Comparison of ENCODE assay signal across 7 cellular contexts in the genomic region with DNA sequence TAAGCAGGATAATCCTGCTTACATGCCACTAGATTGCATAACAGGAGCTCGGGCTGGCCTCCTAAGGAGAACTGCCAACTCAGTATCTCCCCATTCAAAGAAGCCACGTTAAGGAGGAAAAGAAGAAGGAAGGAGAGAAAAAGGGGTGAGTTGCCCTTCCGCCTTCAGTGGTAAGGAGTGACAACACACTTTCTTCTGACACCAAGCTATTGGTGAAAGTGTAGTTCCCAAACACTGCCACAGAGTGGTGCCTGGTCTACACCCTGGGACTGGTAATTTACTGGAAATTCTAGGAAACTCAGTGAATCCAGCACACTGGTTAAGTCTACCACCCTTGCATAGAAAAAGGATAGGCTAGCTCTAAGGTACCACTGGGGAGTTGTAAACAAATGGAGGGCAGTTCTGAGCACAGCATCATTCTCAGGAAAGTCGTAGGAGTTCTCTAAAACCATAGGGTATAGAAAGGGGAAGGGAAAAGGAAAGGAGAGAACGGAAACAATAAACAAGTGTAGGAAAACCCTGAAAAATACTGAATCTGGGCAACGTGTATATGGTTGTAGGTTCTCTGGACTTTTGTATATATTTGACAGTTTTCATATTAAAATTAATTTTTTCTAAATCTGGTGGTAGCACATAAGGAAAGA. TPM values are rescaled to one million over a fixed set of nuclear protein-coding genes. Genes with fewer than 3 reads are reported as not detected.
DNase-seq lines count a peak whose midpoint lies in the region; ATAC-seq, FAIRE-seq and TF ChIP-seq lines count a peak whose summit lies in the region.

No MANE protein-coding gene starts in this region.

- H3K27me3 Mint-ChIP-seq in astrocyte (ENCODE audit: low read depth, unreplicated experiment), result no peaks in the 10 kb centered on the region

- TF ChIP-seq CTCF in GM12872 (IDR thresholded peaks at IDR 0.05; ENCODE audit: insufficient read depth, low read depth, low read length) (peak; percentile 88), astrocyte (IDR thresholded peaks at IDR 0.05; ENCODE audit: insufficient read depth, low read depth, low read length) (peak; percentile 93), hepatocyte (IDR thresholded peaks at IDR 0.05; ENCODE audit: poor library complexity) (peak; percentile 76)

- no peak overlapping the region for H3K27ac ChIP-seq in astrocyte (ENCODE audit: low read depth, low read length)
- H3K27ac ChIP-seq in hepatocyte, result no peak overlapping the region
- H3K27ac ChIP-seq in small intestine (ENCODE audit: low read depth in 1 of 2, low read length in 1 of 2), result no peak overlapping the region

- peak overlapping the region; percentile 19 for H3K9ac ChIP-seq in astrocyte (ENCODE audit: low read length)

- H3K79me2 ChIP-seq in astrocyte (ENCODE audit: insufficient read depth, low read length) (peaks cover 96% of the 10 kb centered on the region), hepatocyte (peaks cover 93% of the 10 kb centered on the region)

- H3K4me3 Mint-ChIP-seq in astrocyte (ENCODE audit: unreplicated experiment), result no peak overlapping the region

- FAIRE-seq in H54 (lab: Jason Lieb, UNC), result peak; percentile 84
- peak; percentile 58 for FAIRE-seq in astrocyte (lab: Jason Lieb, UNC)
- FAIRE-seq in small intestine (lab: Jason Lieb, UNC), result no peak

- H3K4me1 ChIP-seq in astrocyte (ENCODE audit: insufficient read depth, low read length) (peaks cover 7% of the 10 kb centered on the region), hepatocyte (ENCODE audit: insufficient read depth) (no peaks in the 10 kb centered on the region), small intestine (ENCODE audit: control insufficient read depth in 2 of 2, insufficient read depth in 1 of 2, low read depth in 1 of 2, low read length in 1 of 2) (no peaks in the 10 kb centered on the region)

- no peaks in the 10 kb centered on the region for H3K36me3 ChIP-seq in astrocyte (ENCODE audit: insufficient read depth, low read length)
- H3K36me3 ChIP-seq in hepatocyte (replicated peaks; ENCODE audit: insufficient read depth, low read depth), result no peaks in the 10 kb centered on the region
- H3K36me3 ChIP-seq in small intestine (ENCODE audit: control insufficient read depth in 2 of 2, insufficient read depth in 2 of 2, low read length in 2 of 2), result no peaks in the 10 kb centered on the region

- H3K4me3 ChIP-seq in astrocyte (ENCODE audit: insufficient read depth, low read depth, low read length) (no peak overlapping the region), hepatocyte (no peak overlapping the region), small intestine (ENCODE audit: low read depth in 1 of 2, low read length in 2 of 2) (no peak overlapping the region)

- H3K9me3 Mint-ChIP-seq in astrocyte (ENCODE audit: unreplicated experiment), result no peaks in the 10 kb centered on the region

- H3K9me3 ChIP-seq in astrocyte (ENCODE audit: insufficient read depth, low read depth, low read length) (no peaks in the 10 kb centered on the region), hepatocyte (ENCODE audit: low read depth) (no peaks in the 10 kb centered on the region), small intestine (ENCODE audit: control insufficient read depth, low read depth) (no peaks in the 10 kb centered on the region)

- H4K20me1 ChIP-seq in astrocyte (ENCODE audit: insufficient read depth, low read length), result peaks cover 77% of the 10 kb centered on the region
- H4K20me1 ChIP-seq in hepatocyte (ENCODE audit: insufficient read depth, poor library complexity, severe bottlenecking), result peaks cover 14% of the 10 kb centered on the region

- WGBS in hepatocyte (ENCODE audit: low lambda C conversion rate, missing lambda C conversion rate), result 49% methylated on average over 6 of the region's 6 CpGs
- 39 to 44% (median 40%) methylated on average over 6 of the region's 6 CpGs for WGBS in small intestine, 3 donors

- H3K27ac Mint-ChIP-seq in astrocyte (ENCODE audit: unreplicated experiment), result no peak overlapping the region

- DNase-seq in H54 (ENCODE audit: insufficient read length, low spot score), result peak; percentile 39
- DNase-seq in Kasumi-1 (lab: John Stamatoyannopoulos, UW), result peak; percentile 69 to 85
- peak; percentile 58 for DNase-seq in astrocyte (ENCODE audit: low read depth)
- peak; percentile 70 for DNase-seq in hepatocyte (ENCODE audit: low spot score)
- peak; percentile 66 for DNase-seq in small intestine

- peaks cover 2% of the 10 kb centered on the region for H3K36me3 Mint-ChIP-seq in astrocyte (ENCODE audit: low read depth, unreplicated experiment)

- H3K27me3 ChIP-seq in astrocyte (ENCODE audit: insufficient read depth, low read length), result no peaks in the 10 kb centered on the region
- no peaks in the 10 kb centered on the region for H3K27me3 ChIP-seq in hepatocyte
- H3K27me3 ChIP-seq in small intestine (ENCODE audit: control insufficient read depth in 2 of 2, insufficient read depth in 2 of 2, low read length in 2 of 2), result no peaks in the 10 kb centered on the region

- no peaks in the 10 kb centered on the region for H3K9me2 ChIP-seq in hepatocyte (replicated peaks; ENCODE audit: insufficient read depth)

- H3K4me1 Mint-ChIP-seq in astrocyte (ENCODE audit: low read depth, unreplicated experiment), result peaks cover 22% of the 10 kb centered on the region

- no peak for TF ChIP-seq POLR2A in H54 (IDR thresholded peaks at IDR 0.05; ENCODE audit: low read depth, low read length)

- ATAC-seq in SK-N-SH treated with all-trans-retinoic acid at 6 μM for 48 hours, result peak; percentile 97

- H2AFZ ChIP-seq in astrocyte (ENCODE audit: low read depth, low read length), result no peak overlapping the region
- H2AFZ ChIP-seq in hepatocyte, result no peak overlapping the region

- no peak overlapping the region for H3K4me2 ChIP-seq in astrocyte (ENCODE audit: low read length)
- no peak overlapping the region for H3K4me2 ChIP-seq in hepatocyte

TF ChIP-seq in SK-N-SH treated with all-trans-retinoic acid at 6 μM for 48 hours, 23 proteins besides CTCF, POLR2A, EP300 and RAD21 (continues in another document):
- TF ChIP-seq, protein P1, sequence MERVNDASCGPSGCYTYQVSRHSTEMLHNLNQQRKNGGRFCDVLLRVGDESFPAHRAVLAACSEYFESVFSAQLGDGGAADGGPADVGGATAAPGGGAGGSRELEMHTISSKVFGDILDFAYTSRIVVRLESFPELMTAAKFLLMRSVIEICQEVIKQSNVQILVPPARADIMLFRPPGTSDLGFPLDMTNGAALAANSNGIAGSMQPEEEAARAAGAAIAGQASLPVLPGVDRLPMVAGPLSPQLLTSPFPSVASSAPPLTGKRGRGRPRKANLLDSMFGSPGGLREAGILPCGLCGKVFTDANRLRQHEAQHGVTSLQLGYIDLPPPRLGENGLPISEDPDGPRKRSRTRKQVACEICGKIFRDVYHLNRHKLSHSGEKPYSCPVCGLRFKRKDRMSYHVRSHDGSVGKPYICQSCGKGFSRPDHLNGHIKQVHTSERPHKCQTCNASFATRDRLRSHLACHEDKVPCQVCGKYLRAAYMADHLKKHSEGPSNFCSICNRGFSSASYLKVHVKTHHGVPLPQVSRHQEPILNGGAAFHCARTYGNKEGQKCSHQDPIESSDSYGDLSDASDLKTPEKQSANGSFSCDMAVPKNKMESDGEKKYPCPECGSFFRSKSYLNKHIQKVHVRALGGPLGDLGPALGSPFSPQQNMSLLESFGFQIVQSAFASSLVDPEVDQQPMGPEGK (CRISPR knock-in tag; IDR thresholded peaks at IDR 0.05; ENCODE audit: borderline replicate concordance), result no peak
- TF ChIP-seq PPARA (CRISPR knock-in tag; IDR thresholded peaks at IDR 0.05; ENCODE audit: borderline replicate concordance) (no peak), ZNF8 (CRISPR knock-in tag; IDR thresholded peaks at IDR 0.05) (no peak), ISL1 (CRISPR knock-in tag; IDR thresholded peaks at IDR 0.05) (no peak), BACH2 (CRISPR knock-in tag; IDR thresholded peaks at IDR 0.05; ENCODE audit: borderline replicate concordance) (no peak), RARB (CRISPR knock-in tag; IDR thresholded peaks at IDR 0.05) (no peak), ZNF70 (CRISPR knock-in tag; IDR thresholded peaks at IDR 0.05) (no peak), ZFP30 (CRISPR knock-in tag; IDR thresholded peaks at IDR 0.05) (no peak), ZC3H10 (CRISPR knock-in tag; IDR thresholded peaks at IDR 0.05) (no peak), TCF4 (CRISPR knock-in tag; IDR thresholded peaks at IDR 0.05; ENCODE audit: borderline replicate concordance) (no peak), OSR1 (CRISPR knock-in tag; IDR thresholded peaks at IDR 0.05) (no peak), GLIS3 (CRISPR knock-in tag; IDR thresholded peaks at IDR 0.05) (no peak), ZNF565 (CRISPR knock-in tag; conservative IDR thresholded peaks at IDR 0.05; ENCODE audit: low read depth) (no peak)
- TF ChIP-seq, protein P2, sequence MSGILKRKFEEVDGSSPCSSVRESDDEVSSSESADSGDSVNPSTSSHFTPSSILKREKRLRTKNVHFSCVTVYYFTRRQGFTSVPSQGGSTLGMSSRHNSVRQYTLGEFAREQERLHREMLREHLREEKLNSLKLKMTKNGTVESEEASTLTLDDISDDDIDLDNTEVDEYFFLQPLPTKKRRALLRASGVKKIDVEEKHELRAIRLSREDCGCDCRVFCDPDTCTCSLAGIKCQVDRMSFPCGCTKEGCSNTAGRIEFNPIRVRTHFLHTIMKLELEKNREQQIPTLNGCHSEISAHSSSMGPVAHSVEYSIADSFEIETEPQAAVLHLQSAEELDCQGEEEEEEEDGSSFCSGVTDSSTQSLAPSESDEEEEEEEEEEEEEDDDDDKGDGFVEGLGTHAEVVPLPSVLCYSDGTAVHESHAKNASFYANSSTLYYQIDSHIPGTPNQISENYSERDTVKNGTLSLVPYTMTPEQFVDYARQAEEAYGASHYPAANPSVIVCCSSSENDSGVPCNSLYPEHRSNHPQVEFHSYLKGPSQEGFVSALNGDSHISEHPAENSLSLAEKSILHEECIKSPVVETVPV (CRISPR knock-in tag; IDR thresholded peaks at IDR 0.05), result no peak
- TF ChIP-seq, protein P3, sequence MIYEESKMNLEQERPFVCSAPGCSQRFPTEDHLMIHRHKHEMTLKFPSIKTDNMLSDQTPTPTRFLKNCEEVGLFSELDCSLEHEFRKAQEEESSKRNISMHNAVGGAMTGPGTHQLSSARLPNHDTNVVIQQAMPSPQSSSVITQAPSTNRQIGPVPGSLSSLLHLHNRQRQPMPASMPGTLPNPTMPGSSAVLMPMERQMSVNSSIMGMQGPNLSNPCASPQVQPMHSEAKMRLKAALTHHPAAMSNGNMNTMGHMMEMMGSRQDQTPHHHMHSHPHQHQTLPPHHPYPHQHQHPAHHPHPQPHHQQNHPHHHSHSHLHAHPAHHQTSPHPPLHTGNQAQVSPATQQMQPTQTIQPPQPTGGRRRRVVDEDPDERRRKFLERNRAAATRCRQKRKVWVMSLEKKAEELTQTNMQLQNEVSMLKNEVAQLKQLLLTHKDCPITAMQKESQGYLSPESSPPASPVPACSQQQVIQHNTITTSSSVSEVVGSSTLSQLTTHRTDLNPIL (CRISPR knock-in tag; IDR thresholded peaks at IDR 0.05; ENCODE audit: low read depth), result no peak

RNA-seq across cellular contexts. Expression of a gene that starts 58.2 kb away (rescaled TPM):
- total RNA-seq in astrocyte (120 and 150 TPM in 2 replicates), hepatocyte (69.8 and 72.9 TPM in 2 replicates)
- polyA plus RNA-seq in hepatocyte (44.2 and 50.7 TPM in 2 replicates), small intestine (10 to 100 TPM; 16.1 to 39.8 (median 32.7) TPM)
